ENCODE assay signal across 21 cellular contexts in genomic region chr20:59611286-59611685, GRCh38. TPM values are rescaled to one million over a fixed set of nuclear protein-coding genes. Genes with fewer than 3 reads are reported as not detected.
DNase-seq lines count a peak whose midpoint lies in the region; ATAC-seq lines count a peak whose summit lies in the region.
"Had no signal": no experiment of that assay in that cellular context is flagged by ENCODE, and none has a peak within 500 bp of the region (broad histone marks: within the 10 kb centered on the region; RNA-seq: fewer than 3 reads in every experiment).

No MANE protein-coding gene starts in this region.

- no peak for ATAC-seq in activated T-cell treated with anti-CD3 and anti-CD28 coated beads, Interleukin-2, amount 50 U/mL, for 72 hours (replicated peaks in 1 of 2)

- no peak overlapping the region for H3K27ac Mint-ChIP-seq in activated T-cell treated with anti-CD3 and anti-CD28 coated beads, Interleukin-2, amount 50 U/mL, for 72 hours
- H3K27ac Mint-ChIP-seq: CD4-positive, alpha-beta T cell had no signal

- no peaks in the 10 kb centered on the region for H3K9me3 Mint-ChIP-seq in activated T-cell treated with anti-CD3 and anti-CD28 coated beads, Interleukin-2, amount 50 U/mL, for 72 hours
- H3K9me3 Mint-ChIP-seq: CD4-positive, alpha-beta T cell had no signal

- H3K27ac ChIP-seq in GM23248: no peak overlapping the region
- H3K27ac ChIP-seq: HL-60 had no signal

- WGBS in GM23248 (ENCODE audit: low coverage in 1 of 2, low lambda C conversion rate in 2 of 2, missing lambda C conversion rate in 2 of 2), 2 experiments: 44 to 47% methylated on average over 4 of the region's 4 CpGs

- no peaks in the 10 kb centered on the region for H3K9me2 ChIP-seq in GM23248 (ENCODE audit: insufficient read depth)

- no peaks in the 10 kb centered on the region for H3K36me3 Mint-ChIP-seq in activated T-cell treated with anti-CD3 and anti-CD28 coated beads, Interleukin-2, amount 50 U/mL, for 72 hours (ENCODE audit: insufficient read depth in 2 of 2)
- H3K36me3 Mint-ChIP-seq: IgD-negative memory B cell had no signal

- H3K4me1 ChIP-seq in GM23248 (ENCODE audit: insufficient read depth): no peaks in the 10 kb centered on the region

- H3K9ac ChIP-seq in GM23248: no peak overlapping the region

- H3K27me3 Mint-ChIP-seq in activated T-cell treated with anti-CD3 and anti-CD28 coated beads, Interleukin-2, amount 50 U/mL, for 72 hours (ENCODE audit: low read depth): peaks cover 31% of the 10 kb centered on the region

- H4K20me1 ChIP-seq in GM23248 (ENCODE audit: insufficient read depth): no peaks in the 10 kb centered on the region

- H3K4me1 Mint-ChIP-seq in activated T-cell treated with anti-CD3 and anti-CD28 coated beads, Interleukin-2, amount 50 U/mL, for 72 hours (ENCODE audit: low read depth): no peaks in the 10 kb centered on the region

- H2AFZ ChIP-seq in GM23248: no peak overlapping the region

- no peak overlapping the region for H3K4me3 ChIP-seq in GM23248

- no peaks in the 10 kb centered on the region; the same call in none of the 2 replicates for H3K27me3 ChIP-seq in GM23248 (replicated peaks; ENCODE audit: insufficient read depth)

- H3K4me2 ChIP-seq in GM23248 (ENCODE audit: unreplicated experiment): no peak overlapping the region

- H3K4me3 Mint-ChIP-seq in activated T-cell treated with anti-CD3 and anti-CD28 coated beads, Interleukin-2, amount 50 U/mL, for 72 hours: no peak overlapping the region
- H3K4me3 Mint-ChIP-seq: CD4-positive, alpha-beta T cell; IgD-negative memory B cell had no signal

- no peaks in the 10 kb centered on the region for H3K9me3 ChIP-seq in GM23248 (ENCODE audit: low read depth)

- peak; percentile 14 for DNase-seq in SK-MEL-5 (ENCODE audit: low read depth, low spot score)
- peak; percentile 64 for DNase-seq in foreskin melanocyte
- DNase-seq in kidney glomerular epithelial cell (lab: John Stamatoyannopoulos, UW): peak; percentile 9
- peak; percentile 77 for DNase-seq in renal cortical epithelial cell (ENCODE audit: low read depth)
- no peak for DNase-seq in SW 1271 (lab: John Stamatoyannopoulos, UW)
- DNase-seq in activated CD8-positive, alpha-beta memory T cell treated with anti-CD3 and anti-CD28 coated beads for 24 hours: no peak
- DNase-seq in activated T-cell treated with anti-CD3 and anti-CD28 coated beads, Interleukin-2, amount 50 U/mL, for 72 hours: no peak
- no peak for DNase-seq in GM23248
- DNase-seq: ACHN; Calu3; CD4-positive, alpha-beta T cell; HCEC 1CT; Kasumi-1; NCI-H1105 treated with DMSO at 0.1 percent for 48 hours; NCI-H187; NCI-H345; NCI-H69; NK-92 treated with Interleukin-12 subunit alpha and Interleukin-12 subunit beta, amount 100 ng/mL, for 24 hours; SIG-M5 had no signal

- H3K79me2 ChIP-seq in GM23248 (ENCODE audit: insufficient read depth): no peaks in the 10 kb centered on the region

- in situ Hi-C loops in SK-MEL-5 (cut with HindIII; ENCODE audit: low pct_unique_long_range_greater_than_20kb, low sequenced_read_pairs): no loop called here
- in situ Hi-C loops in GM23248 (cut with MboI): no loop called here

- H3K36me3 ChIP-seq in GM23248 (ENCODE audit: low read depth): no peaks in the 10 kb centered on the region

- H3F3A ChIP-seq in GM23248 (ENCODE audit: insufficient read depth): no peaks in the 10 kb centered on the region

RNA-seq across cellular contexts. Expression of gene PHACTR3, which starts 6.9 kb away (rescaled TPM):
- not detected in 2 replicates for total RNA-seq in SK-MEL-5 (2014; rRNA removed; shearing (Covaris generic))
- 0.18 TPM in 1 of 2 replicates, not detected in the other for polyA plus RNA-seq in SK-MEL-5 (2015; cell fraction: cytosol; rRNA removed)
- 0.24 TPM in 1 of 2 replicates, not detected in the other for polyA plus RNA-seq in SK-MEL-5 (2015; cell fraction: nucleus; rRNA removed)
- total RNA-seq in renal cortical epithelial cell: 0.52 and 1.6 TPM in 2 replicates
- total RNA-seq in activated T-cell treated with anti-CD3 and anti-CD28 coated beads, Interleukin-2, amount 50 U/mL, for 72 hours: not detected
- not detected in 2 replicates for total RNA-seq in GM23248 (2014; rRNA removed; shearing (Covaris generic))
- polyA plus RNA-seq in GM23248 (2016; fragmentation: Nextera tagmentation; extraction: Ambion mirVana): not detected in 2 replicates
- total RNA-seq: CD4-positive, alpha-beta T cell had no signal
- polyA plus RNA-seq: IgD-negative memory B cell had no signal

Comparison
In these comparisons a context has a peak if more than half of its experiments do, and no peak if none do; other contexts are left out.
1. DNase-seq: peak in SK-MEL-5 (single experiment), foreskin melanocyte (single experiment), kidney glomerular epithelial cell (single experiment) and renal cortical epithelial cell (single experiment); none in SW 1271 (0 of 2), activated CD8-positive, alpha-beta memory T cell treated with anti-CD3 and anti-CD28 coated beads for 24 hours (single experiment), activated T-cell treated with anti-CD3 and anti-CD28 coated beads, Interleukin-2, amount 50 U/mL, for 72 hours (0 of 2) and GM23248 (single experiment).